ENCODE assay signal across 10 cellular contexts in genomic region chr1:145287556-145287953, GRCh38. TPM values are rescaled to one million over a fixed set of nuclear protein-coding genes. Genes with fewer than 3 reads are reported as not detected.
DNase-seq lines count a peak whose midpoint lies in the region; ATAC-seq and TF ChIP-seq lines count a peak whose summit lies in the region.
"Not testable (repeated sequence)": the region's sequence is repeated elsewhere in the genome, so short reads cannot be mapped to it uniquely, and the experiment has no call there.
"Had no signal": no experiment of that assay in that cellular context is flagged by ENCODE, and none has a peak within 500 bp of the region (broad histone marks: within the 10 kb centered on the region; RNA-seq: fewer than 3 reads in every experiment).

No MANE protein-coding gene starts in this region.

- H3K36me3 Mint-ChIP-seq in activated naive CD8-positive, alpha-beta T cell treated with anti-CD3 and anti-CD28 coated beads, Interleukin-2, amount 50 U/mL, for 24 hours (ENCODE audit: low read depth) = not testable (repeated sequence)

- peak overlapping the region; percentile 74 for H3K4me2 ChIP-seq in skeletal muscle satellite cell (ENCODE audit: low read length)

- not testable (repeated sequence) for H3K4me1 Mint-ChIP-seq in activated naive CD8-positive, alpha-beta T cell treated with anti-CD3 and anti-CD28 coated beads, Interleukin-2, amount 50 U/mL, for 24 hours

- not testable (repeated sequence) for H3K27ac ChIP-seq in lung (ENCODE audit: low read depth in 1 of 2, low read length in 1 of 2); thymus (ENCODE audit: low read depth)

- not testable (repeated sequence) for H3K27me3 ChIP-seq in lung (ENCODE audit: control insufficient read depth, insufficient read depth); skeletal muscle satellite cell (ENCODE audit: control insufficient read depth, insufficient read depth, low read length); thymus (ENCODE audit: control insufficient read depth, insufficient read depth)

- 0 to 2% methylated on average over 21 of the region's 24 CpGs for WGBS in lung, 2 donors
- 2% methylated on average over 21 of the region's 24 CpGs for WGBS in thymus

- not testable (repeated sequence) for H3K4me1 ChIP-seq in lung (ENCODE audit: control insufficient read depth in 2 of 2, insufficient read depth in 2 of 2, low read length in 2 of 2); skeletal muscle satellite cell (ENCODE audit: control insufficient read depth, insufficient read depth, low read length); thymus (ENCODE audit: control insufficient read depth, insufficient read depth, low read length)

- H3K9me3 ChIP-seq in lung (ENCODE audit: control insufficient read depth in 2 of 2, insufficient read depth in 1 of 2, low read length in 1 of 2); skeletal muscle satellite cell (replicated peaks; ENCODE audit: low read length); thymus (ENCODE audit: control insufficient read depth): not testable (repeated sequence)

- ATAC-seq in activated naive CD8-positive, alpha-beta T cell treated with anti-CD3 and anti-CD28 coated beads, Interleukin-2, amount 50 U/mL, for 24 hours; lung (ENCODE audit: insufficient read depth, low FRiP score): not testable (repeated sequence)

- H3K4me3 Mint-ChIP-seq in activated naive CD8-positive, alpha-beta T cell treated with anti-CD3 and anti-CD28 coated beads, Interleukin-2, amount 50 U/mL, for 24 hours = peak overlapping the region; percentile 87

- not testable (repeated sequence) for TF ChIP-seq CTCF in lung (IDR thresholded peaks at IDR 0.05; ENCODE audit: control extremely low read depth, extremely low read depth)

- H3K4me3 ChIP-seq in lung = not testable (repeated sequence)
- H3K4me3 ChIP-seq in skeletal muscle satellite cell (ENCODE audit: low read length) (peak overlapping the region; percentile 66), thymus (ENCODE audit: low read length) (peak overlapping the region; percentile 5)

- not testable (repeated sequence) for H3K9me3 Mint-ChIP-seq in activated naive CD8-positive, alpha-beta T cell treated with anti-CD3 and anti-CD28 coated beads, Interleukin-2, amount 50 U/mL, for 24 hours

- DNase-seq in Daoy (ENCODE audit: low read depth) = peak; percentile 86
- peak; percentile 21 for DNase-seq in NCI-H2081 treated with DMSO at 0.1 percent for 48 hours (lab: John Stamatoyannopoulos, UW)
- peak; percentile 72 to 74 for DNase-seq in activated CD4-positive, alpha-beta T cell treated with anti-CD3 and anti-CD28 coated beads for 24 hours (ENCODE audit: low read depth in 2 of 2)
- DNase-seq in activated naive CD8-positive, alpha-beta T cell treated with anti-CD3 and anti-CD28 coated beads, Interleukin-2, amount 50 U/mL, for 24 hours = peak; percentile 80
- peak; percentile 59 for DNase-seq in fibroblast of peridontal ligament (ENCODE audit: extremely low read depth)
- DNase-seq in lung (ENCODE audit: low spot score) = peak; percentile 64

- peak overlapping the region; percentile 45 for H3K9ac ChIP-seq in skeletal muscle satellite cell (ENCODE audit: low read depth, low read length)

- peak overlapping the region; percentile 97 for H3K27ac Mint-ChIP-seq in activated naive CD8-positive, alpha-beta T cell treated with anti-CD3 and anti-CD28 coated beads, Interleukin-2, amount 50 U/mL, for 24 hours

- not testable (repeated sequence) for H3K27me3 Mint-ChIP-seq in activated naive CD8-positive, alpha-beta T cell treated with anti-CD3 and anti-CD28 coated beads, Interleukin-2, amount 50 U/mL, for 24 hours

- not testable (repeated sequence) for H3K36me3 ChIP-seq in lung (ENCODE audit: control insufficient read depth in 2 of 2, insufficient read depth in 2 of 2, low read length in 2 of 2); skeletal muscle satellite cell (ENCODE audit: insufficient read depth, low read length); thymus (ENCODE audit: control insufficient read depth, insufficient read depth)

RNA-seq across cellular contexts. Expression of gene PPIAL4D, which starts 45.6 kb away (rescaled TPM):
- total RNA-seq in Daoy (2014; rRNA removed; shearing (Covaris generic)) = not detected in 2 replicates
- not detected for total RNA-seq in lung
- polyA plus RNA-seq in lung (not detected), thymus (not detected)
- not detected in 2 replicates for total RNA-seq in skeletal muscle satellite cell (2012; rRNA removed)
- total RNA-seq: temporal lobe had no signal
- polyA plus RNA-seq: adipose tissue had no signal

Comparison
In these comparisons a context has a peak if more than half of its experiments do, and no peak if none do; other contexts are left out.
1. DNase-seq: peak in every context shown above with its lines; median percentile 86 in Daoy; 80 in activated naive CD8-positive, alpha-beta T cell treated with anti-CD3 and anti-CD28 coated beads, Interleukin-2, amount 50 U/mL, for 24 hours; 73 in activated CD4-positive, alpha-beta T cell treated with anti-CD3 and anti-CD28 coated beads for 24 hours; 64 in lung; 59 in fibroblast of peridontal ligament; 21 in NCI-H2081 treated with DMSO at 0.1 percent for 48 hours.